Comparison of ENCODE assay signal across 19 cellular contexts in the genomic region with DNA sequence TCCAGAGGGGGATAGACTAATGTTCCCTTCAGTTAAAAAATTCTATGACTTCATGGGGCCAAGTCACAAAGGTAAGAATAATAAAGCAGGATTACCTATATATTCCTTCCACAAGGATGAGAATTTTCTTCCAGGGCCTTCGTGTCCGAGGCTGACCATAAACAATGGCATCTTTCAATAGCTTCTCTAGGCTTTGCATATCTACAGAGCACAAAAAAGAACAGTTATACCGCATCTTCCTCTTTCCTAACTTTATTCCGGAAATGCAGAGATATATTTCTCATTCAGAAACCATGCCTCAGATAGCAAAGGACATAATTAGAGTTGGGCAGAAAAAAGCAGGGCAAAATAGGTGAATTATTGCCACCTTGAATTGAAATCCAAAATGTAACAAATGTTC. TPM values are rescaled to one million over a fixed set of nuclear protein-coding genes. Genes with fewer than 3 reads are reported as not detected.
DNase-seq lines count a peak whose midpoint lies in the region; ATAC-seq and FAIRE-seq lines count a peak whose summit lies in the region.
"Had no signal": no experiment of that assay in that cellular context is flagged by ENCODE, and none has a peak within 500 bp of the region (broad histone marks: within the 10 kb centered on the region; RNA-seq: fewer than 3 reads in every experiment).

No MANE protein-coding gene starts in this region.

- no peak overlapping the region for H3K4me3 Mint-ChIP-seq in activated CD8-positive, alpha-beta T cell treated with anti-CD3 and anti-CD28 coated beads, Interleukin-2, amount 10 ng/mL, durations not matched to agents 7 days and 5 days
- peak overlapping the region in 5 of 8 donors; percentile 10 to 84 (median 46) for H3K4me3 Mint-ChIP-seq in naive B cell
- H3K4me3 Mint-ChIP-seq: effector memory CD8-positive, alpha-beta T cell; nephron had no signal

- H3K36me3 Mint-ChIP-seq in activated CD8-positive, alpha-beta T cell treated with anti-CD3 and anti-CD28 coated beads, Interleukin-2, amount 10 ng/mL, durations not matched to agents 7 days and 5 days (ENCODE audit: low read depth): peaks cover 76% of the 10 kb centered on the region
- peaks cover 8 to 19% of the 10 kb centered on the region in 2 donors for H3K36me3 Mint-ChIP-seq in naive B cell

- peak; percentile 76 for FAIRE-seq in GM18507 (lab: Jason Lieb, UNC)

- H3K9me3 Mint-ChIP-seq in activated CD8-positive, alpha-beta T cell treated with anti-CD3 and anti-CD28 coated beads, Interleukin-2, amount 10 ng/mL, durations not matched to agents 7 days and 5 days (ENCODE audit: insufficient read depth): no peaks in the 10 kb centered on the region
- H3K9me3 Mint-ChIP-seq in naive B cell: no peaks in the 10 kb centered on the region
- H3K9me3 Mint-ChIP-seq: effector memory CD8-positive, alpha-beta T cell; nephron had no signal

- H3K27ac Mint-ChIP-seq in activated CD8-positive, alpha-beta T cell treated with anti-CD3 and anti-CD28 coated beads, Interleukin-2, amount 10 ng/mL, durations not matched to agents 7 days and 5 days: peak overlapping the region; percentile 60
- peak overlapping the region in 4 of 6 donors; percentile 15 to 92 (median 58) for H3K27ac Mint-ChIP-seq in naive B cell
- H3K27ac Mint-ChIP-seq: nephron had no signal

- no peaks in the 10 kb centered on the region for H3K27me3 Mint-ChIP-seq in activated CD8-positive, alpha-beta T cell treated with anti-CD3 and anti-CD28 coated beads, Interleukin-2, amount 10 ng/mL, durations not matched to agents 7 days and 5 days (ENCODE audit: low read depth)
- H3K27me3 Mint-ChIP-seq in naive B cell: no peaks in the 10 kb centered on the region
- H3K27me3 Mint-ChIP-seq: effector memory CD8-positive, alpha-beta T cell had no signal

- CTCF ChIA-PET in activated CD8-positive, alpha-beta T cell treated with anti-CD3 and anti-CD28 coated beads, Interleukin-2, amount 10 ng/mL, durations not matched to agents 7 days and 5 days (lab: Charles Lee): no interaction called here

- ATAC-seq in HG02885 (IDR thresholded peaks at IDR 0.05; ENCODE audit: poor library complexity, unreplicated experiment): peak; percentile 60
- no peak for ATAC-seq in activated CD8-positive, alpha-beta T cell treated with anti-CD3 and anti-CD28 coated beads, Interleukin-2, amount 10 ng/mL, durations not matched to agents 7 days and 5 days
- ATAC-seq in naive B cell (ENCODE audit: low read depth in 2 of 2): peak in 1 of 2 donors; percentile 63
- ATAC-seq in GM18502 (IDR thresholded peaks at IDR 0.05; ENCODE audit: poor library complexity, unreplicated experiment): no peak
- ATAC-seq: effector memory CD8-positive, alpha-beta T cell; HCT116; heart left ventricle had no signal

- H3K4me1 Mint-ChIP-seq in activated CD8-positive, alpha-beta T cell treated with anti-CD3 and anti-CD28 coated beads, Interleukin-2, amount 10 ng/mL, durations not matched to agents 7 days and 5 days (ENCODE audit: low read depth): peaks cover 33% of the 10 kb centered on the region
- peaks cover 5 to 21% (median 8%) of the 10 kb centered on the region in 3 donors for H3K4me1 Mint-ChIP-seq in naive B cell
- H3K4me1 Mint-ChIP-seq: nephron had no signal

- POLR2A ChIA-PET in activated CD8-positive, alpha-beta T cell treated with anti-CD3 and anti-CD28 coated beads, Interleukin-2, amount 10 ng/mL, durations not matched to agents 7 days and 5 days (lab: Charles Lee): no interaction called here

- DNase-seq in GM18507 (ENCODE audit: extremely low spot score, insufficient read length, low read depth): no peak
- no peak for DNase-seq in activated CD8-positive, alpha-beta T cell treated with anti-CD3 and anti-CD28 coated beads, Interleukin-2, amount 10 ng/mL, durations not matched to agents 7 days and 5 days
- DNase-seq in naive B cell: no peak
- DNase-seq in DMS53 (lab: John Stamatoyannopoulos, UW): no peak
- DNase-seq in HT-29 (ENCODE audit: low spot score): no peak
- DNase-seq: DMS 273 treated with DMSO at 0.1 percent for 48 hours; effector memory CD8-positive, alpha-beta T cell; heart left ventricle; NCI-H187; NCI-H345; stimulated activated CD4-positive, alpha-beta T cell treated with anti-CD3 and anti-CD28 coated beads, Interleukin-12 subunit alpha, Interleukin-12 subunit beta, amount 100 ng/mL, for 4 hours had no signal

RNA-seq across cellular contexts. Expression of gene ISM2, which starts 58.3 kb away (rescaled TPM):
- total RNA-seq in activated CD8-positive, alpha-beta T cell treated with anti-CD3 and anti-CD28 coated beads, Interleukin-2, amount 10 ng/mL, durations not matched to agents 7 days and 5 days: not detected
- under 1 TPM in 1 of 6 donors, not detected in 5; 0.57 TPM for polyA plus RNA-seq in naive B cell (ENCODE audit: low read depth in 6 of 6)
- not detected in 2 replicates for total RNA-seq in HT-29 (2014; rRNA removed; shearing (Covaris generic))
- total RNA-seq: fibroblast of lung; lung microvascular endothelial cell; MCF 10A; T-helper 2 cell treated with Interferon-gamma antibody and Interleukin-4, amounts not matched to agents 100 ng/mL and 5 ng/mL, for 36 hours had no signal
- polyA plus RNA-seq: fibroblast of lung, heart left ventricle had no signal

RNA-seq across cellular contexts. Expression of gene SPTLC2, which starts 59.5 kb away (rescaled TPM):
- total RNA-seq in activated CD8-positive, alpha-beta T cell treated with anti-CD3 and anti-CD28 coated beads, Interleukin-2, amount 10 ng/mL, durations not matched to agents 7 days and 5 days: 10 to 100 TPM; 76.5 to 80.4 TPM
- polyA plus RNA-seq in naive B cell (ENCODE audit: low read depth in 6 of 6): 10 to 100 TPM in 5 of 6 donors, 1 to 10 TPM in 1; 2.1 to 37.2 (median 32.8) TPM
- 22.9 and 28.0 TPM in 2 replicates for total RNA-seq in HT-29 (2014; rRNA removed; shearing (Covaris generic))
